1 cellular context compared by ENCODE assay signal in genomic region chr18:11055721-11056120, GRCh38.
TF ChIP-seq lines count a peak whose summit lies in the region.

No MANE protein-coding gene starts in this region.

TF ChIP-seq in HepG2, 621 proteins besides CTCF, POLR2A, EP300 and RAD21 (continued from another document and continues in another):
- TF ChIP-seq YEATS2 (CRISPR knock-in tag; IDR thresholded peaks at IDR 0.05; ENCODE audit: borderline replicate concordance), result no peak
- TF ChIP-seq, protein P1, sequence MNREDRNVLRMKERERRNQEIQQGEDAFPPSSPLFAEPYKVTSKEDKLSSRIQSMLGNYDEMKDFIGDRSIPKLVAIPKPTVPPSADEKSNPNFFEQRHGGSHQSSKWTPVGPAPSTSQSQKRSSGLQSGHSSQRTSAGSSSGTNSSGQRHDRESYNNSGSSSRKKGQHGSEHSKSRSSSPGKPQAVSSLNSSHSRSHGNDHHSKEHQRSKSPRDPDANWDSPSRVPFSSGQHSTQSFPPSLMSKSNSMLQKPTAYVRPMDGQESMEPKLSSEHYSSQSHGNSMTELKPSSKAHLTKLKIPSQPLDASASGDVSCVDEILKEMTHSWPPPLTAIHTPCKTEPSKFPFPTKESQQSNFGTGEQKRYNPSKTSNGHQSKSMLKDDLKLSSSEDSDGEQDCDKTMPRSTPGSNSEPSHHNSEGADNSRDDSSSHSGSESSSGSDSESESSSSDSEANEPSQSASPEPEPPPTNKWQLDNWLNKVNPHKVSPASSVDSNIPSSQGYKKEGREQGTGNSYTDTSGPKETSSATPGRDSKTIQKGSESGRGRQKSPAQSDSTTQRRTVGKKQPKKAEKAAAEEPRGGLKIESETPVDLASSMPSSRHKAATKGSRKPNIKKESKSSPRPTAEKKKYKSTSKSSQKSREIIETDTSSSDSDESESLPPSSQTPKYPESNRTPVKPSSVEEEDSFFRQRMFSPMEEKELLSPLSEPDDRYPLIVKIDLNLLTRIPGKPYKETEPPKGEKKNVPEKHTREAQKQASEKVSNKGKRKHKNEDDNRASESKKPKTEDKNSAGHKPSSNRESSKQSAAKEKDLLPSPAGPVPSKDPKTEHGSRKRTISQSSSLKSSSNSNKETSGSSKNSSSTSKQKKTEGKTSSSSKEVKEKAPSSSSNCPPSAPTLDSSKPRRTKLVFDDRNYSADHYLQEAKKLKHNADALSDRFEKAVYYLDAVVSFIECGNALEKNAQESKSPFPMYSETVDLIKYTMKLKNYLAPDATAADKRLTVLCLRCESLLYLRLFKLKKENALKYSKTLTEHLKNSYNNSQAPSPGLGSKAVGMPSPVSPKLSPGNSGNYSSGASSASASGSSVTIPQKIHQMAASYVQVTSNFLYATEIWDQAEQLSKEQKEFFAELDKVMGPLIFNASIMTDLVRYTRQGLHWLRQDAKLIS (CRISPR knock-in tag; IDR thresholded peaks at IDR 0.05), result no peak
- no peak for TF ChIP-seq PLSCR1 (CRISPR knock-in tag; IDR thresholded peaks at IDR 0.05; ENCODE audit: borderline replicate concordance)
- no peak for TF ChIP-seq YEATS4 (CRISPR knock-in tag; IDR thresholded peaks at IDR 0.05; ENCODE audit: borderline replicate concordance)
- TF ChIP-seq TCF12 (IDR thresholded peaks at IDR 0.05), result no peak
- no peak for TF ChIP-seq TCF12 (CRISPR knock-in tag; IDR thresholded peaks at IDR 0.05)
- peak; percentile 25; the same call in 1 of the 2 replicates for TF ChIP-seq MAX (IDR thresholded peaks at IDR 0.05)
- 0 out of 2 replicates have a peak, but pooled peaks have one; percentile 30 for TF ChIP-seq ZMYM3 (CRISPR knock-in tag; IDR thresholded peaks at IDR 0.05)
- no peak for TF ChIP-seq RBAK (CRISPR knock-in tag; IDR thresholded peaks at IDR 0.05)
- TF ChIP-seq, protein P2, sequence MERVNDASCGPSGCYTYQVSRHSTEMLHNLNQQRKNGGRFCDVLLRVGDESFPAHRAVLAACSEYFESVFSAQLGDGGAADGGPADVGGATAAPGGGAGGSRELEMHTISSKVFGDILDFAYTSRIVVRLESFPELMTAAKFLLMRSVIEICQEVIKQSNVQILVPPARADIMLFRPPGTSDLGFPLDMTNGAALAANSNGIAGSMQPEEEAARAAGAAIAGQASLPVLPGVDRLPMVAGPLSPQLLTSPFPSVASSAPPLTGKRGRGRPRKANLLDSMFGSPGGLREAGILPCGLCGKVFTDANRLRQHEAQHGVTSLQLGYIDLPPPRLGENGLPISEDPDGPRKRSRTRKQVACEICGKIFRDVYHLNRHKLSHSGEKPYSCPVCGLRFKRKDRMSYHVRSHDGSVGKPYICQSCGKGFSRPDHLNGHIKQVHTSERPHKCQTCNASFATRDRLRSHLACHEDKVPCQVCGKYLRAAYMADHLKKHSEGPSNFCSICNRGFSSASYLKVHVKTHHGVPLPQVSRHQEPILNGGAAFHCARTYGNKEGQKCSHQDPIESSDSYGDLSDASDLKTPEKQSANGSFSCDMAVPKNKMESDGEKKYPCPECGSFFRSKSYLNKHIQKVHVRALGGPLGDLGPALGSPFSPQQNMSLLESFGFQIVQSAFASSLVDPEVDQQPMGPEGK (CRISPR knock-in tag; IDR thresholded peaks at IDR 0.05), result 0 out of 2 replicates have a peak, but pooled peaks have one; percentile 13
- no peak for TF ChIP-seq ZNF484 (CRISPR knock-in tag; IDR thresholded peaks at IDR 0.05; ENCODE audit: borderline replicate concordance, low read depth)
- TF ChIP-seq AHR (CRISPR knock-in tag; IDR thresholded peaks at IDR 0.05), result no peak
- TF ChIP-seq SALL1 (CRISPR knock-in tag; IDR thresholded peaks at IDR 0.05), result peak; percentile 72
- TF ChIP-seq, protein P3, sequence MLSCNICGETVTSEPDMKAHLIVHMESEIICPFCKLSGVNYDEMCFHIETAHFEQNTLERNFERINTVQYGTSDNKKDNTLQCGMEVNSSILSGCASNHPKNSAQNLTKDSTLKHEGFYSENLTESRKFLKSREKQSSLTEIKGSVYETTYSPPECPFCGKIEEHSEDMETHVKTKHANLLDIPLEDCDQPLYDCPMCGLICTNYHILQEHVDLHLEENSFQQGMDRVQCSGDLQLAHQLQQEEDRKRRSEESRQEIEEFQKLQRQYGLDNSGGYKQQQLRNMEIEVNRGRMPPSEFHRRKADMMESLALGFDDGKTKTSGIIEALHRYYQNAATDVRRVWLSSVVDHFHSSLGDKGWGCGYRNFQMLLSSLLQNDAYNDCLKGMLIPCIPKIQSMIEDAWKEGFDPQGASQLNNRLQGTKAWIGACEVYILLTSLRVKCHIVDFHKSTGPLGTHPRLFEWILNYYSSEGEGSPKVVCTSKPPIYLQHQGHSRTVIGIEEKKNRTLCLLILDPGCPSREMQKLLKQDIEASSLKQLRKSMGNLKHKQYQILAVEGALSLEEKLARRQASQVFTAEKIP (CRISPR knock-in tag; IDR thresholded peaks at IDR 0.05; ENCODE audit: borderline replicate concordance), result no peak
- TF ChIP-seq, protein P4, sequence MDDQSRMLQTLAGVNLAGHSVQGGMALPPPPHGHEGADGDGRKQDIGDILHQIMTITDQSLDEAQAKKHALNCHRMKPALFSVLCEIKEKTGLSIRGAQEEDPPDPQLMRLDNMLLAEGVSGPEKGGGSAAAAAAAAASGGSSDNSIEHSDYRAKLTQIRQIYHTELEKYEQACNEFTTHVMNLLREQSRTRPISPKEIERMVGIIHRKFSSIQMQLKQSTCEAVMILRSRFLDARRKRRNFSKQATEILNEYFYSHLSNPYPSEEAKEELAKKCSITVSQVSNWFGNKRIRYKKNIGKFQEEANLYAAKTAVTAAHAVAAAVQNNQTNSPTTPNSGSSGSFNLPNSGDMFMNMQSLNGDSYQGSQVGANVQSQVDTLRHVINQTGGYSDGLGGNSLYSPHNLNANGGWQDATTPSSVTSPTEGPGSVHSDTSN (CRISPR knock-in tag; IDR thresholded peaks at IDR 0.05; ENCODE audit: borderline replicate concordance), result no peak
- no peak for TF ChIP-seq ZNF263 (CRISPR knock-in tag; IDR thresholded peaks at IDR 0.05)
- TF ChIP-seq CERS6 (CRISPR knock-in tag; IDR thresholded peaks at IDR 0.05), result no peak
- TF ChIP-seq ZBTB7B (CRISPR knock-in tag; IDR thresholded peaks at IDR 0.05), result no peak
- peak; percentile 62 to 70 for TF ChIP-seq NR2F1 (CRISPR knock-in tag; IDR thresholded peaks at IDR 0.05)
- no peak for TF ChIP-seq SOX13 (IDR thresholded peaks at IDR 0.05)
- 0 out of 4 replicates have a peak, but pooled peaks of 1 of the 2 experiments have one; percentile 31 for TF ChIP-seq SOX13 (CRISPR knock-in tag; conservative IDR thresholded peaks at IDR 0.05 in 1 of 2, IDR thresholded peaks at IDR 0.05 in 1 of 2)
- TF ChIP-seq HNF4G (IDR thresholded peaks at IDR 0.05; ENCODE audit: borderline replicate concordance, low read depth, low read length), result peak; percentile 57; the same call in 1 of the 2 replicates
- TF ChIP-seq HNF4G (CRISPR knock-in tag; IDR thresholded peaks at IDR 0.05; ENCODE audit: borderline replicate concordance, low read depth), result no peak
- peak; percentile 36; the same call in 1 of the 2 replicates for TF ChIP-seq ZMYM4 (CRISPR knock-in tag; IDR thresholded peaks at IDR 0.05)
- TF ChIP-seq SPEN (CRISPR knock-in tag; IDR thresholded peaks at IDR 0.05; ENCODE audit: low read depth), result no peak
- TF ChIP-seq, protein P5, sequence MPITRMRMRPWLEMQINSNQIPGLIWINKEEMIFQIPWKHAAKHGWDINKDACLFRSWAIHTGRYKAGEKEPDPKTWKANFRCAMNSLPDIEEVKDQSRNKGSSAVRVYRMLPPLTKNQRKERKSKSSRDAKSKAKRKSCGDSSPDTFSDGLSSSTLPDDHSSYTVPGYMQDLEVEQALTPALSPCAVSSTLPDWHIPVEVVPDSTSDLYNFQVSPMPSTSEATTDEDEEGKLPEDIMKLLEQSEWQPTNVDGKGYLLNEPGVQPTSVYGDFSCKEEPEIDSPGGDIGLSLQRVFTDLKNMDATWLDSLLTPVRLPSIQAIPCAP (CRISPR knock-in tag; IDR thresholded peaks at IDR 0.05; ENCODE audit: low read depth), result no peak
- TF ChIP-seq, protein P6, sequence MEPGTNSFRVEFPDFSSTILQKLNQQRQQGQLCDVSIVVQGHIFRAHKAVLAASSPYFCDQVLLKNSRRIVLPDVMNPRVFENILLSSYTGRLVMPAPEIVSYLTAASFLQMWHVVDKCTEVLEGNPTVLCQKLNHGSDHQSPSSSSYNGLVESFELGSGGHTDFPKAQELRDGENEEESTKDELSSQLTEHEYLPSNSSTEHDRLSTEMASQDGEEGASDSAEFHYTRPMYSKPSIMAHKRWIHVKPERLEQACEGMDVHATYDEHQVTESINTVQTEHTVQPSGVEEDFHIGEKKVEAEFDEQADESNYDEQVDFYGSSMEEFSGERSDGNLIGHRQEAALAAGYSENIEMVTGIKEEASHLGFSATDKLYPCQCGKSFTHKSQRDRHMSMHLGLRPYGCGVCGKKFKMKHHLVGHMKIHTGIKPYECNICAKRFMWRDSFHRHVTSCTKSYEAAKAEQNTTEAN (CRISPR knock-in tag; conservative IDR thresholded peaks at IDR 0.05), result 0 out of 2 replicates have a peak, but pooled peaks have one; percentile 32
- TF ChIP-seq ESRRA (CRISPR knock-in tag; IDR thresholded peaks at IDR 0.05; ENCODE audit: low read depth), result 0 out of 2 replicates have a peak, but pooled peaks have one; percentile 64
- no peak for TF ChIP-seq ZNF44 (CRISPR knock-in tag; IDR thresholded peaks at IDR 0.05)
- no peak for TF ChIP-seq PRMT3 (CRISPR knock-in tag; IDR thresholded peaks at IDR 0.05; ENCODE audit: borderline replicate concordance, low read depth)
- TF ChIP-seq STAG1 (CRISPR knock-in tag; IDR thresholded peaks at IDR 0.05), result peak; percentile 9; the same call in 1 of the 2 replicates
- peak; percentile 57; the same call in 1 of the 2 replicates for TF ChIP-seq TCF7 (IDR thresholded peaks at IDR 0.05; ENCODE audit: low read depth)
- TF ChIP-seq STAT5B (CRISPR knock-in tag; IDR thresholded peaks at IDR 0.05), result no peak
- TF ChIP-seq, protein P7, sequence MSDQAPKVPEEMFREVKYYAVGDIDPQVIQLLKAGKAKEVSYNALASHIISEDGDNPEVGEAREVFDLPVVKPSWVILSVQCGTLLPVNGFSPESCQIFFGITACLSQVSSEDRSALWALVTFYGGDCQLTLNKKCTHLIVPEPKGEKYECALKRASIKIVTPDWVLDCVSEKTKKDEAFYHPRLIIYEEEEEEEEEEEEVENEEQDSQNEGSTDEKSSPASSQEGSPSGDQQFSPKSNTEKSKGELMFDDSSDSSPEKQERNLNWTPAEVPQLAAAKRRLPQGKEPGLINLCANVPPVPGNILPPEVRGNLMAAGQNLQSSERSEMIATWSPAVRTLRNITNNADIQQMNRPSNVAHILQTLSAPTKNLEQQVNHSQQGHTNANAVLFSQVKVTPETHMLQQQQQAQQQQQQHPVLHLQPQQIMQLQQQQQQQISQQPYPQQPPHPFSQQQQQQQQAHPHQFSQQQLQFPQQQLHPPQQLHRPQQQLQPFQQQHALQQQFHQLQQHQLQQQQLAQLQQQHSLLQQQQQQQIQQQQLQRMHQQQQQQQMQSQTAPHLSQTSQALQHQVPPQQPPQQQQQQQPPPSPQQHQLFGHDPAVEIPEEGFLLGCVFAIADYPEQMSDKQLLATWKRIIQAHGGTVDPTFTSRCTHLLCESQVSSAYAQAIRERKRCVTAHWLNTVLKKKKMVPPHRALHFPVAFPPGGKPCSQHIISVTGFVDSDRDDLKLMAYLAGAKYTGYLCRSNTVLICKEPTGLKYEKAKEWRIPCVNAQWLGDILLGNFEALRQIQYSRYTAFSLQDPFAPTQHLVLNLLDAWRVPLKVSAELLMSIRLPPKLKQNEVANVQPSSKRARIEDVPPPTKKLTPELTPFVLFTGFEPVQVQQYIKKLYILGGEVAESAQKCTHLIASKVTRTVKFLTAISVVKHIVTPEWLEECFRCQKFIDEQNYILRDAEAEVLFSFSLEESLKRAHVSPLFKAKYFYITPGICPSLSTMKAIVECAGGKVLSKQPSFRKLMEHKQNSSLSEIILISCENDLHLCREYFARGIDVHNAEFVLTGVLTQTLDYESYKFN (CRISPR knock-in tag; conservative IDR thresholded peaks at IDR 0.05), result peak; percentile 55
- no peak for TF ChIP-seq ZNF574 (CRISPR knock-in tag; IDR thresholded peaks at IDR 0.05)
